Comparison of ENCODE assay signal across 19 cellular contexts in genomic region chr1:94456736-94457135, GRCh38.
"Had no signal": no experiment of that assay in that cellular context is flagged by ENCODE, and none has a peak within 500 bp of the region (broad histone marks: within the 10 kb centered on the region; RNA-seq: fewer than 3 reads in every experiment).

No MANE protein-coding gene starts in this region.

- H3K4me1 ChIP-seq: esophagus muscularis mucosa, gastroesophageal sphincter, psoas muscle, spleen, testis, tibial nerve, upper lobe of right lung had no signal

- H3K27me3 ChIP-seq: esophagus muscularis mucosa, gastroesophageal sphincter, neutrophil, right lobe of liver, spleen, testis, tibial nerve, upper lobe of right lung had no signal

- H3K4me3 ChIP-seq: esophagus muscularis mucosa, gastroesophageal sphincter, psoas muscle, right lobe of liver, spleen, testis, tibial nerve, upper lobe of right lung had no signal

- H3K9me3 ChIP-seq: esophagus muscularis mucosa, gastroesophageal sphincter, neutrophil, psoas muscle, right lobe of liver, testis, upper lobe of right lung had no signal

- ATAC-seq: effector memory CD8-positive, alpha-beta T cell; gastroesophageal sphincter; naive thymus-derived CD8-positive, alpha-beta T cell; psoas muscle; right lobe of liver; stimulated activated memory B cell treated with anti-CD40 and anti-IgM and Interleukin-4, amounts not matched to agents 10 μg/mL and 1 μg/mL and 100 μg/mL, for 72 hours; stimulated activated naive CD8-positive, alpha-beta T cell treated with anti-CD3 and anti-CD28 coated beads, Interleukin-15, amount 100 ng/mL, for 72 hours; upper lobe of right lung had no signal

- H3K27ac ChIP-seq: epithelial cell of prostate, esophagus muscularis mucosa, gastroesophageal sphincter, neutrophil, psoas muscle, right lobe of liver, spleen, testis, tibial nerve, upper lobe of right lung had no signal

- DNase-seq: effector memory CD8-positive, alpha-beta T cell; immature natural killer cell; naive thymus-derived CD8-positive, alpha-beta T cell; psoas muscle; retina; right lobe of liver; spleen; stimulated activated CD4-positive, alpha-beta T cell treated with anti-CD3 and anti-CD28 coated beads, Interleukin-15, amount 100 ng/mL, for 24 hours; stimulated activated CD4-positive, alpha-beta T cell treated with anti-CD3 and anti-CD28 coated beads, Interleukin-1b, Interleukin-23, amount 100 ng/mL, for 48 hours; stimulated activated CD4-positive, alpha-beta T cell treated with anti-CD3 and anti-CD28 coated beads, Interleukin-4, amount 100 ng/mL, for 24 hours; stimulated activated naive CD8-positive, alpha-beta T cell treated with anti-CD3 and anti-CD28 coated beads, Interleukin-15, amount 100 ng/mL, for 72 hours; testis; upper lobe of right lung had no signal
